1 cellular context compared by ENCODE assay signal in the genomic region with DNA sequence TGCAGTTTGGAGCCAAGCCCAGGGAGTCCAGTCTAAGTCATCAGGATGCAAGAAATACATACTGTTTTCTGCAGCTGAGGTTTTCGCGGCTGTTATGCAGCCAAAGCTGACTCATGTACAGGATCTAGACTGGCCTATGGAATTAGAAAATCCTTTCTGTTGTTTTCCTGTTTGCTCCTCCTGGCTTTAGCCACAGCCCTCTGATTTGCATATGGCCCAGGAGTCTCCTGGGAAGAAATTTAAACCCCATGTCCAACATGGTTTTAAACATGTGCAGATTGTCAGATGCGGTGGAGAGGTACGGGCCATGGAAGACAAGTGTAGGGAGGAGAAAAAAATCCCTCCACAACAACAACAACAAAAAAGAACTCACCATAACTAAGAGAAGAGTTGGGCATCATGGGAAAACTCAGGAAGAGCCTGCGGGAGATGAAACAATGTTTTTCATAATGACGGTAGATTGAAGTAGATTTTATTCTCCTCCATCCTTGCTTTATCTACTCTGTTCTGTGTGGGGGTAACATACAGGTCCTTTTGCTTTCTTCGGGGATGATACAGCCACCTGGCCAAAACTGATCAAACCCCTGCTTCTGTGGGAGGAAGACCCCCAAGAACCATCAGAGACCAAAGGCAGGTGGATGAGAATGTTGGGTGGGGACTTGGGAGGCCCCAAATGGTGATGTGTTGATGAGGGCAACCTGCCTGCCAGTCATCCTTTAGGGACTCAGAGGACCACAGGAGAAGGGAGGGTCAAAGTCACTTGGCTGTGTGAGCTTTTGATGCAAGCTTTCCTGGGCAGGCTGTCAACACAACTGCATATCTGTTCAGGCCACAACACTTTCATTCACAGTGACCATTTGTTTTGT.
TF ChIP-seq lines count a peak whose summit lies in the region.

No MANE protein-coding gene starts in this region.

TF ChIP-seq in SK-N-SH, 30 proteins besides CTCF, POLR2A, EP300 and RAD21 (continued from another document):
- TF ChIP-seq, protein P1, sequence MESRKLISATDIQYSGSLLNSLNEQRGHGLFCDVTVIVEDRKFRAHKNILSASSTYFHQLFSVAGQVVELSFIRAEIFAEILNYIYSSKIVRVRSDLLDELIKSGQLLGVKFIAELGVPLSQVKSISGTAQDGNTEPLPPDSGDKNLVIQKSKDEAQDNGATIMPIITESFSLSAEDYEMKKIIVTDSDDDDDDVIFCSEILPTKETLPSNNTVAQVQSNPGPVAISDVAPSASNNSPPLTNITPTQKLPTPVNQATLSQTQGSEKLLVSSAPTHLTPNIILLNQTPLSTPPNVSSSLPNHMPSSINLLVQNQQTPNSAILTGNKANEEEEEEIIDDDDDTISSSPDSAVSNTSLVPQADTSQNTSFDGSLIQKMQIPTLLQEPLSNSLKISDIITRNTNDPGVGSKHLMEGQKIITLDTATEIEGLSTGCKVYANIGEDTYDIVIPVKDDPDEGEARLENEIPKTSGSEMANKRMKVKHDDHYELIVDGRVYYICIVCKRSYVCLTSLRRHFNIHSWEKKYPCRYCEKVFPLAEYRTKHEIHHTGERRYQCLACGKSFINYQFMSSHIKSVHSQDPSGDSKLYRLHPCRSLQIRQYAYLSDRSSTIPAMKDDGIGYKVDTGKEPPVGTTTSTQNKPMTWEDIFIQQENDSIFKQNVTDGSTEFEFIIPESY (IDR thresholded peaks at IDR 0.05; ENCODE audit: borderline replicate concordance, low read depth), result peak; percentile 62; the same call in 1 of the 2 replicates
- TF ChIP-seq, protein P2, sequence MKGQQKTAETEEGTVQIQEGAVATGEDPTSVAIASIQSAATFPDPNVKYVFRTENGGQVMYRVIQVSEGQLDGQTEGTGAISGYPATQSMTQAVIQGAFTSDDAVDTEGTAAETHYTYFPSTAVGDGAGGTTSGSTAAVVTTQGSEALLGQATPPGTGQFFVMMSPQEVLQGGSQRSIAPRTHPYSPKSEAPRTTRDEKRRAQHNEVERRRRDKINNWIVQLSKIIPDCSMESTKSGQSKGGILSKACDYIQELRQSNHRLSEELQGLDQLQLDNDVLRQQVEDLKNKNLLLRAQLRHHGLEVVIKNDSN (IDR thresholded peaks at IDR 0.05; ENCODE audit: borderline replicate concordance, low read depth), result no peak
- TF ChIP-seq SIN3A (IDR thresholded peaks at IDR 0.05; ENCODE audit: borderline replicate concordance, low read depth, low read length) (peak; percentile 94), FOSL2 (IDR thresholded peaks at IDR 0.05; ENCODE audit: borderline replicate concordance, low read depth) (peak; percentile 35; the same call in 1 of the 2 replicates), TCF12 (IDR thresholded peaks at IDR 0.05) (0 out of 2 replicates have a peak, but pooled peaks have one; percentile 36), NFIC (IDR thresholded peaks at IDR 0.05; ENCODE audit: borderline replicate concordance) (peak; percentile 59; the same call in 1 of the 2 replicates)
